18 cellular contexts compared by ENCODE assay signal in the genomic region with DNA sequence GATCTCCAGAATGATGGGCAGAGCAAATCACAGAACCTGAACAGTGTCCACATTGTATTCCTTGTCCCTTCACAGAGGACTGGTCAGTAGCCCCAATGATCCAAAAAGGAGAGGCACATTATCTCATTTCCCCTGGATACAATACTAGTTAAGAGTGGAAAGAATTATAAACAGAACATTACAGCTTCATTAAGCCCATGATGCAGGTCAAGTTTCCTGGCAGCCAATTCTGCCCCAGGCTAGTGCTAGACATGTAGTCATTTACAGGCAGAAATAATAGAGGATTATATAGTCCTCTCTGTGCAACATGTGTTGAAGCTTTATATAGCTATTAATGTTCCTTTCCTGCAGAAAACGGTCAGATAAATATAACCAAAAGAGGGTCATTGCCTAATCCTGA.
DNase-seq lines count a peak whose midpoint lies in the region; ATAC-seq and TF ChIP-seq lines count a peak whose summit lies in the region.
"Had no signal": no experiment of that assay in that cellular context is flagged by ENCODE, and none has a peak within 500 bp of the region (broad histone marks: within the 10 kb centered on the region; RNA-seq: fewer than 3 reads in every experiment).

No MANE protein-coding gene starts in this region.

- H3K4me1 ChIP-seq in breast epithelium (no peaks in the 10 kb centered on the region), psoas muscle (peaks cover 35% of the 10 kb centered on the region), Caco-2 (no peaks in the 10 kb centered on the region)
- H3K4me1 ChIP-seq: esophagus squamous epithelium had no signal

- TF ChIP-seq POLR2A in breast epithelium (IDR thresholded peaks at IDR 0.05): no peak

- POLR2A ChIA-PET in MCF 10A (lab: Yijun Ruan, JAX): interaction anchor here (0.6 kb wide), 1 partner anchor 1090 kb away, joined by 3 read pairs; no protein-coding TSS in a partner anchor
- POLR2A ChIA-PET in Caco-2 (lab: Charles Lee): no interaction called here

- H3K4me3 Mint-ChIP-seq in MCF 10A (ENCODE audit: unreplicated experiment) (no peak overlapping the region), Caco-2 (ENCODE audit: unreplicated experiment) (no peak overlapping the region)
- H3K4me3 Mint-ChIP-seq: activated naive CD8-positive, alpha-beta T cell treated with anti-CD3 and anti-CD28 coated beads, Interleukin-2, amount 10 ng/mL, durations not matched to agents 7 days and 5 days; mesothelial cell of epicardium had no signal

- H3K27ac ChIP-seq in breast epithelium (no peak overlapping the region), psoas muscle (peak overlapping the region; percentile 65)
- H3K27ac ChIP-seq: esophagus squamous epithelium had no signal

- H3K36me3 ChIP-seq in breast epithelium (no peaks in the 10 kb centered on the region), psoas muscle (ENCODE audit: insufficient read depth in 1 of 2, low read depth in 1 of 2) (no peaks in the 10 kb centered on the region), Caco-2 (ENCODE audit: control insufficient read depth, insufficient read depth, low read length) (no peaks in the 10 kb centered on the region)
- H3K36me3 ChIP-seq: esophagus squamous epithelium had no signal

- H3K27me3 Mint-ChIP-seq in MCF 10A (ENCODE audit: insufficient read depth, unreplicated experiment) (peaks cover 39% of the 10 kb centered on the region), Caco-2 (ENCODE audit: insufficient read depth, unreplicated experiment) (peaks cover 10% of the 10 kb centered on the region)

- TF ChIP-seq CTCF in MCF 10A (IDR thresholded peaks at IDR 0.05; ENCODE audit: unreplicated experiment): no peak
- TF ChIP-seq CTCF in breast epithelium (IDR thresholded peaks at IDR 0.05): no peak
- no peak for TF ChIP-seq CTCF in psoas muscle (IDR thresholded peaks at IDR 0.05)
- TF ChIP-seq CTCF in Caco-2 (IDR thresholded peaks at IDR 0.05; ENCODE audit: insufficient read depth in 1 of 2, low read depth in 1 of 2, low read length in 1 of 2, severe bottlenecking in 1 of 2, unreplicated experiment in 1 of 2): no peak

- 10 to 17% (median 16%) methylated on average over 1 of the region's 1 CpG for WGBS in psoas muscle, 3 donors

- no peaks in the 10 kb centered on the region for H3K27me3 ChIP-seq in breast epithelium
- no peaks in the 10 kb centered on the region for H3K27me3 ChIP-seq in psoas muscle (ENCODE audit: insufficient read depth in 3 of 3, low read length in 2 of 3)
- H3K27me3 ChIP-seq in Caco-2 (replicated peaks; ENCODE audit: control insufficient read depth, insufficient read depth, low read length): no peaks in the 10 kb centered on the region; the same call in 1 of the 2 replicates
- H3K27me3 ChIP-seq: esophagus squamous epithelium had no signal

- no TSS peak for BruUV-seq in MCF 10A (replicated peaks; lab: Mats Ljungman, UMichigan)
- BruUV-seq in Caco-2 (replicated peaks; lab: Mats Ljungman, UMichigan): no TSS peak

- H3K27ac Mint-ChIP-seq in MCF 10A (ENCODE audit: low read depth, unreplicated experiment): no peak overlapping the region
- no peak overlapping the region for H3K27ac Mint-ChIP-seq in Caco-2 (ENCODE audit: unreplicated experiment)
- H3K27ac Mint-ChIP-seq: activated naive CD8-positive, alpha-beta T cell treated with anti-CD3 and anti-CD28 coated beads, Interleukin-2, amount 10 ng/mL, durations not matched to agents 7 days and 5 days; mesothelial cell of epicardium had no signal

- no peaks in the 10 kb centered on the region for H3K9me3 ChIP-seq in breast epithelium
- no peaks in the 10 kb centered on the region for H3K9me3 ChIP-seq in psoas muscle
- no peaks in the 10 kb centered on the region for H3K9me3 ChIP-seq in Caco-2
- H3K9me3 ChIP-seq: esophagus squamous epithelium had no signal

- peak; percentile 27 for DNase-seq in MCF 10A (ENCODE audit: unreplicated experiment)
- DNase-seq in breast epithelium (ENCODE audit: low spot score in 2 of 2): no peak
- DNase-seq in NCI-H1417 treated with DMSO at 0.1 percent for 48 hours (lab: John Stamatoyannopoulos, UW): peak; percentile 10
- peak; percentile 22 for DNase-seq in astrocyte of the hippocampus (ENCODE audit: low read depth, low spot score)
- DNase-seq in psoas muscle: peak in 1 of 2 donors; percentile 48
- no peak for DNase-seq in cortex of kidney (lab: John Stamatoyannopoulos, UW)
- DNase-seq in AG08395 (ENCODE audit: low spot score): no peak
- DNase-seq in Caco-2: no peak
- DNase-seq: 8988T; activated CD4-positive, alpha-beta T cell treated with anti-CD3 and anti-CD28 coated beads for 1 hour; activated naive CD8-positive, alpha-beta T cell treated with anti-CD3 and anti-CD28 coated beads, Interleukin-2, amount 10 ng/mL, durations not matched to agents 7 days and 5 days; activated T-cell treated with anti-CD3 and anti-CD28 coated beads for 4 hours; esophagus squamous epithelium; MV-4-11; NCI-H524 treated with DMSO at 0.1 percent for 48 hours; nucleus accumbens; stimulated activated CD4-positive, alpha-beta T cell treated with anti-CD3 and anti-CD28 coated beads, Interleukin-12 subunit alpha, Interleukin-12 subunit beta, amount 100 ng/mL, for 4 hours had no signal

- no peaks in the 10 kb centered on the region for H3K4me1 Mint-ChIP-seq in MCF 10A (ENCODE audit: insufficient read depth, unreplicated experiment)
- no peaks in the 10 kb centered on the region for H3K4me1 Mint-ChIP-seq in Caco-2 (ENCODE audit: low read depth, unreplicated experiment)
- H3K4me1 Mint-ChIP-seq: activated naive CD8-positive, alpha-beta T cell treated with anti-CD3 and anti-CD28 coated beads, Interleukin-2, amount 10 ng/mL, durations not matched to agents 7 days and 5 days had no signal

- H3K4me3 ChIP-seq in breast epithelium (no peak overlapping the region), psoas muscle (no peak overlapping the region), Caco-2 (ENCODE audit: low read depth, low read length) (no peak overlapping the region)
- H3K4me3 ChIP-seq: esophagus squamous epithelium had no signal

- H3K9me3 Mint-ChIP-seq in MCF 10A (ENCODE audit: unreplicated experiment) (no peaks in the 10 kb centered on the region), Caco-2 (ENCODE audit: unreplicated experiment) (no peaks in the 10 kb centered on the region)
- H3K9me3 Mint-ChIP-seq: activated naive CD8-positive, alpha-beta T cell treated with anti-CD3 and anti-CD28 coated beads, Interleukin-2, amount 10 ng/mL, durations not matched to agents 7 days and 5 days; mesothelial cell of epicardium had no signal

- H3K36me3 Mint-ChIP-seq in MCF 10A (ENCODE audit: insufficient read depth, unreplicated experiment) (no peaks in the 10 kb centered on the region), Caco-2 (ENCODE audit: insufficient read depth, unreplicated experiment) (no peaks in the 10 kb centered on the region)
- H3K36me3 Mint-ChIP-seq: activated naive CD8-positive, alpha-beta T cell treated with anti-CD3 and anti-CD28 coated beads, Interleukin-2, amount 10 ng/mL, durations not matched to agents 7 days and 5 days; mesothelial cell of epicardium had no signal

- peak; percentile 40 to 79 (median 75) for ATAC-seq in psoas muscle

- intact Hi-C loops in MCF 10A (cut with micrococcal nuclease): no loop called here
- intact Hi-C loops in breast epithelium (cut with DNase I; ENCODE audit: low total_unique reads): no loop called here
- intact Hi-C loops in psoas muscle (cut with DNase I): no loop called here
- intact Hi-C loops in Caco-2 (cut with micrococcal nuclease; ENCODE audit: unreplicated experiment): no loop called here

- CTCF ChIA-PET in MCF 10A (lab: Yijun Ruan, JAX) (interaction anchor here (0.5 kb wide), 1 partner anchor 26 kb away, joined by 3 read pairs; no protein-coding TSS in a partner anchor), Caco-2 (lab: Charles Lee) (no interaction called here)

Comparison
In these comparisons a context has a peak if more than half of its experiments do, and no peak if none do; other contexts are left out.
1. DNase-seq: peak in MCF 10A (single experiment), NCI-H1417 treated with DMSO at 0.1 percent for 48 hours (single experiment) and astrocyte of the hippocampus (single experiment); none in breast epithelium (0 of 2), cortex of kidney (single experiment), AG08395 (single experiment) and Caco-2 (0 of 2).